Comparison of ENCODE assay signal across 22 cellular contexts in genomic region chr7:88276605-88277153, GRCh38. TPM values are rescaled to one million over a fixed set of nuclear protein-coding genes. Genes with fewer than 3 reads are reported as not detected.
"Had no signal": no experiment of that assay in that cellular context is flagged by ENCODE, and none has a peak within 500 bp of the region (broad histone marks: within the 10 kb centered on the region; RNA-seq: fewer than 3 reads in every experiment).

No MANE protein-coding gene starts in this region.

- H3K27me3 ChIP-seq: tibial artery, uterus had no signal

- H3K9me3 ChIP-seq: tibial artery, uterus had no signal

- DNase-seq: activated CD4-positive, alpha-beta T cell treated with anti-CD3 and anti-CD28 coated beads for 48 hours; activated CD4-positive, CD25-positive, alpha-beta regulatory T cell; activated CD8-positive, alpha-beta T cell treated with anti-CD3 and anti-CD28 coated beads for 36 hours; activated naive CD4-positive, alpha-beta T cell; activated naive CD8-positive, alpha-beta T cell treated with anti-CD3 and anti-CD28 coated beads for 36 hours; activated T-cell treated with anti-CD3 and anti-CD28 coated beads, Interleukin-2, amount 50 U/mL, for 1 hour; amniotic stem cell; erythroblast; head of caudate nucleus; kidney; mesenchymal stem cell; naive thymus-derived CD8-positive, alpha-beta T cell; stimulated activated CD4-positive, alpha-beta T cell treated with anti-CD3 and anti-CD28 coated beads, Interleukin-2, amount 100 ng/mL, for 24 hours; stimulated activated naive CD8-positive, alpha-beta T cell treated with anti-CD3 and anti-CD28 coated beads, Interleukin-15, Interleukin-2, amounts not matched to agents 100 U/mL and 50 U/mL, for 24 hours; substantia nigra; T-helper 1 cell; T-helper 9 cell; tibial artery; uterus had no signal

- H3K27ac ChIP-seq: parathyroid adenoma, tibial artery, uterus had no signal

- H3K36me3 ChIP-seq: tibial artery, uterus had no signal

- H3K4me3 ChIP-seq: tibial artery, uterus had no signal

- H3K4me1 ChIP-seq: parathyroid adenoma, tibial artery, uterus had no signal

RNA-seq across cellular contexts. Expression of gene STEAP4, which starts 30.0 kb away (rescaled TPM):
- total RNA-seq: activated CD8-positive, alpha-beta T cell treated with anti-CD3 and anti-CD28 coated beads for 36 hours; activated naive CD8-positive, alpha-beta T cell treated with anti-CD3 and anti-CD28 coated beads for 36 hours; activated T-helper 17 cell treated with anti-CD3 and anti-CD28 coated beads, Interleukin-2, amount 50 U/mL, for 72 hours; dermis microvascular lymphatic vessel endothelial cell; naive thymus-derived CD8-positive, alpha-beta T cell had no signal
- polyA plus RNA-seq: naive thymus-derived CD8-positive, alpha-beta T cell had no signal
